Comparison of ENCODE assay signal across 7 cellular contexts in the genomic region with DNA sequence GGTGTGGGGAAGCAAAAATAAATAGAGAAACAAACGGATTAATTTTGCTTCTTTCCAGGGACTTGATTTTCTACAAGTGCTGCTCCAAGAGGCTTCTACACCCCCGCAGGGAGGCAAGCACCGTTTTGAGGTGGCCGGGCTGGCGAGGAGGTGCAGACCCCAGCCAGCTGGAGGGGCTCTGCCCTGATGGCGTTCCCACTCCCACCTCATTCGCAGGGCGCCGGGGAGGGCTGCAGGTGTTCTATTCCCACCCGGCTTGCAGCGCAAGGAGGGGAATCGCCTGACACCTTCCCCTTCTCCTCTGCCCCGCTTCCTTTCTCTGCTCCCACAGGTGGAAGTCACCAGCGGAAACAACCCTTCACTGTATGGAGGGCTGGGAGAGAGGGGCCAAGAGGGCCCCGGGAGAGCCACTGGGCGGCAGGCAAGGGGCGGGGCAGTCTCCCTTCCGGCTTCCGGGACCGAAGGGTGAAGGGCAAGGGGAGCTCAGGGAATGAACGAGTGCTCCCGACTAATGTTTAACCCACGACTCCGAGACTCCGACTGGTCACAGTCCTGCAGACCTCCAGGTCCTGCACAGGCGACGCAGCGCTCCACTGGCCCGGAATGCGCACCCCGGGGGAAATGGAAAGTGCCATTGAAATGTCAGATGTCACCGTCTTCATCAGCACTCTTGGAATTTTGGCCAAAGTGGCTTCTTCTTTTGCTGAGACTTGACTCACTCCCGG. TPM values are rescaled to one million over a fixed set of nuclear protein-coding genes. Genes with fewer than 3 reads are reported as not detected.
DNase-seq lines count a peak whose midpoint lies in the region; ATAC-seq and TF ChIP-seq lines count a peak whose summit lies in the region.

No MANE protein-coding gene starts in this region.

- ATAC-seq in GM21717 (IDR thresholded peaks at IDR 0.05; ENCODE audit: unreplicated experiment) (peak; percentile 59), mucosa of descending colon (peak; percentile 74)
- peak; percentile 46 to 53 for ATAC-seq in activated CD4-positive, CD25-positive, alpha-beta regulatory T cell treated with anti-CD3 and anti-CD28 coated beads, Interleukin-2, amount 50 U/mL, for 24 hours

- H3K4me3 ChIP-seq in GM12864 (ENCODE audit: low read depth, low read length) (peak overlapping the region; percentile 78), endodermal cell (ENCODE audit: low read length) (peak overlapping the region; percentile 98), mucosa of descending colon (peak overlapping the region; percentile 56)

- H3K27ac Mint-ChIP-seq in endodermal cell = peak overlapping the region; percentile 96

- H3K9me3 ChIP-seq in KOPT-K1 (ENCODE audit: insufficient read depth, low read length, poor library complexity, severe bottlenecking) (no peaks in the 10 kb centered on the region), endodermal cell (ENCODE audit: control insufficient read depth, low read length) (no peaks in the 10 kb centered on the region), mucosa of descending colon (no peaks in the 10 kb centered on the region)

- DNase-seq in GM12864 (ENCODE audit: low read depth) = no peak
- DNase-seq in endodermal cell = peak; percentile 82
- peak; percentile 83 to 88 (median 85) for DNase-seq in mucosa of descending colon
- peak in 19 of 49 donors; percentile 23 to 61 (median 46) for DNase-seq in substantia nigra (lab: John Stamatoyannopoulos, UW)

- no peaks in the 10 kb centered on the region for H3K9me3 Mint-ChIP-seq in endodermal cell

- H3K36me3 Mint-ChIP-seq in endodermal cell (ENCODE audit: low read depth) = peaks cover 13% of the 10 kb centered on the region

- peak overlapping the region; percentile 88 for H3K4me3 Mint-ChIP-seq in endodermal cell

- H3K27me3 ChIP-seq in endodermal cell (ENCODE audit: control insufficient read depth, insufficient read depth, low read length, poor library complexity, severe bottlenecking) = no peaks in the 10 kb centered on the region

- H3K27me3 Mint-ChIP-seq in endodermal cell (ENCODE audit: insufficient read depth) = peaks cover 5% of the 10 kb centered on the region

- TF ChIP-seq CTCF in GM12864 (IDR thresholded peaks at IDR 0.05; ENCODE audit: low read depth, low read length, missing control alignments) = no peak
- no peak for TF ChIP-seq CTCF in endodermal cell (conservative IDR thresholded peaks at IDR 0.05)
- no peak for TF ChIP-seq CTCF in mucosa of descending colon (IDR thresholded peaks at IDR 0.05)

- WGBS in endodermal cell (ENCODE audit: insufficient coverage in 1 of 2, insufficient read length in 1 of 2), 2 experiments = 1 to 12% methylated on average over 14 to 33 of the region's 33 CpGs

- H3K4me1 Mint-ChIP-seq in endodermal cell = peaks cover 23% of the 10 kb centered on the region

- peak overlapping the region; percentile 61 for H3K9ac ChIP-seq in endodermal cell (ENCODE audit: extremely low read depth, low read length, poor library complexity, severe bottlenecking)

- H3K4me1 ChIP-seq in endodermal cell (ENCODE audit: control insufficient read depth, insufficient read depth, low read length) (peaks cover 6% of the 10 kb centered on the region), mucosa of descending colon (ENCODE audit: low read depth) (peaks cover 23% of the 10 kb centered on the region)

- H3K36me3 ChIP-seq in KOPT-K1 (ENCODE audit: insufficient read depth, low read length) (no peaks in the 10 kb centered on the region), endodermal cell (ENCODE audit: control insufficient read depth, insufficient read depth, low read length) (no peaks in the 10 kb centered on the region), mucosa of descending colon (ENCODE audit: low read depth) (no peaks in the 10 kb centered on the region)

- intact Hi-C loops in mucosa of descending colon (cut with DNase I, micrococcal nuclease) = loop anchor here (2.0 to 5.0 kb wide), 2 partner anchors 210 to 211 kb away; no protein-coding TSS in a partner anchor

- H3K27ac ChIP-seq in KOPT-K1 (ENCODE audit: low read depth, low read length, poor library complexity, severe bottlenecking) (peak overlapping the region; percentile 49), endodermal cell (ENCODE audit: low read depth, low read length) (no peak overlapping the region), substantia nigra (ENCODE audit: low read depth, low read length, poor library complexity, severe bottlenecking) (peak overlapping the region; percentile 71)

RNA-seq across cellular contexts. Expression of a gene that starts 29.1 kb away (rescaled TPM):
- total RNA-seq in endodermal cell = not detected
- not detected for polyA plus RNA-seq in endodermal cell (2013, experiment 1 of 2)
- polyA plus RNA-seq in endodermal cell (2013, experiment 2 of 2) = not detected
- total RNA-seq in mucosa of descending colon = not detected

RNA-seq across cellular contexts. Expression of a gene that starts 45.2 kb away (rescaled TPM):
- total RNA-seq in endodermal cell = 1 to 10 TPM in 1 of 2 donors, under 1 TPM in 1; 0.33 to 1.5 TPM
- polyA plus RNA-seq in endodermal cell (2013, experiment 1 of 2) = not detected
- not detected for polyA plus RNA-seq in endodermal cell (2013, experiment 2 of 2)
- total RNA-seq in mucosa of descending colon = not detected
